8 cellular contexts compared by ENCODE assay signal in the genomic region with DNA sequence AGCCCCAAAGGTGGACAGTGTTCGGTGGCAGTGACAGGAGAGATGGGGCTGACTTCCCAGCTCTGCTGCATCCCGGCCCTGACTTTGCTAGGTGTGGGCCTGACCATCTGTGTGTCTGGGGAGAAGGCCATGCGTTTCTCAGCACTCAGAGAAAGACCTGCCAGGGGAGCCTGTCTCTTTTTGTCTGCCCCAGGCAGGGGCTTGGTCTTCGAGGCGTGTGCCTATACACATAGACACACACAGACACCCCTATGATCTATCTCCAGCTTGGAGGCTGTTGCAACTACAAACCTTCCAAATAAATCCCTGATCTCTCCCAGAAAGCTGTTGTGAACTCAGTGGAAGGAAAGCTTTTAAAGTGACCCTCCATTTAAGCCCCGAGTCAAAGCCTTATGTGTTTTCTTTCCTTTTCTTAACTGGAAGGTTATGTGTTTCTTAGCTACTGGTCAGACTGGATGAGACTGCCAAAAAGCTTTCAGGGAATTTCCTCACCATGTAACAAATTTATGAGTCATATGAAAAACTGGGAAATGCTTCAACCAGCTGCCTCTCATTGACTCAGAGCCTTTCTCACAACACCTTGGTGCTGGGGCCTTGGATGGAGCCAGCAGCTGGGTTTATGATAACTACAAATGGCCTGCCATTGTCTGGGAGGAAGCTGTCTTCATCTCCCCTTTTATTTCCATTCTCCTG.
DNase-seq lines count a peak whose midpoint lies in the region; ATAC-seq and TF ChIP-seq lines count a peak whose summit lies in the region.

No MANE protein-coding gene starts in this region.

- H3K9me3 Mint-ChIP-seq in CD4-positive, alpha-beta T cell = no peaks in the 10 kb centered on the region

- BruUV-seq in mammary epithelial cell (replicated peaks; lab: Mats Ljungman, UMichigan) = TSS peak; percentile 97

- H4K20me1 ChIP-seq in mammary epithelial cell (ENCODE audit: insufficient read depth, low read length) = no peaks in the 10 kb centered on the region

- H3K9ac ChIP-seq in mammary epithelial cell (ENCODE audit: insufficient read depth, low read length) = peak overlapping the region; percentile 80

- no peaks in the 10 kb centered on the region for H3K4me1 Mint-ChIP-seq in CD4-positive, alpha-beta T cell (ENCODE audit: low read depth)

- POLR2A ChIA-PET in CD4-positive, alpha-beta T cell (lab: Charles Lee) = no interaction called here

- H3K27ac ChIP-seq in mammary epithelial cell (ENCODE audit: insufficient read depth, low read depth, low read length) = peak overlapping the region; percentile 94
- H3K27ac ChIP-seq in layer of hippocampus (ENCODE audit: low read depth, low read length) = peak overlapping the region; percentile 10
- H3K27ac ChIP-seq in thyroid gland = peak overlapping the region; percentile 86 to 92 (median 91)
- no peak overlapping the region for H3K27ac ChIP-seq in CD4-positive, alpha-beta T cell (ENCODE audit: low read depth, low read length)

- in situ Hi-C loops in mammary epithelial cell (cut with MboI; ENCODE audit: low sequenced_read_pairs in 2 of 2) (no loop called here), HAP-1 (cut with MboI; ENCODE audit: low sequenced_read_pairs) (no loop called here)

- H3K9me3 ChIP-seq in mammary epithelial cell (replicated peaks; ENCODE audit: insufficient read depth, low read length) (no peaks in the 10 kb centered on the region), thyroid gland (no peaks in the 10 kb centered on the region), HAP-1 (no peaks in the 10 kb centered on the region)
- H3K9me3 ChIP-seq in CD4-positive, alpha-beta T cell (ENCODE audit: control insufficient read depth, low read length) = no peaks in the 10 kb centered on the region

- peak overlapping the region; percentile 78 for H2AFZ ChIP-seq in mammary epithelial cell (ENCODE audit: low read depth, low read length)

- peak overlapping the region; percentile 74 for H3K4me2 ChIP-seq in mammary epithelial cell (ENCODE audit: insufficient read depth, low read depth, low read length)

- no peak overlapping the region for H3K27ac Mint-ChIP-seq in CD4-positive, alpha-beta T cell

- H3K4me3 Mint-ChIP-seq in CD4-positive, alpha-beta T cell = no peak overlapping the region

- H3K4me3 ChIP-seq in mammary epithelial cell (replicated peaks in 1 of 3; ENCODE audit: insufficient read depth in 1 of 3, low read depth in 2 of 3, low read length in 3 of 3) = peak overlapping the region in 2 of 3 experiments; percentile 2 to 21
- no peak overlapping the region for H3K4me3 ChIP-seq in thyroid gland (replicated peaks in 1 of 3)
- H3K4me3 ChIP-seq in HAP-1 = no peak overlapping the region

- ATAC-seq in HG03045 (IDR thresholded peaks at IDR 0.05; ENCODE audit: unreplicated experiment) = no peak
- no peak for ATAC-seq in CD4-positive, alpha-beta T cell (ENCODE audit: poor library complexity)

- no peak for TF ChIP-seq CTCF in mammary epithelial cell (conservative IDR thresholded peaks at IDR 0.05 in 1 of 2, IDR thresholded peaks at IDR 0.05 in 1 of 2; ENCODE audit: extremely low read depth in 1 of 2, insufficient read depth in 1 of 2, low read depth in 1 of 2, low read length in 2 of 2)
- TF ChIP-seq CTCF in thyroid gland (IDR thresholded peaks at IDR 0.05) = no peak
- TF ChIP-seq CTCF in CD4-positive, alpha-beta T cell (IDR thresholded peaks at IDR 0.05) = no peak

- H3K4me1 ChIP-seq in mammary epithelial cell (ENCODE audit: insufficient read depth, low read length) (peaks cover 53% of the 10 kb centered on the region), thyroid gland (peaks cover 12 to 19% of the 10 kb centered on the region in 2 donors), HAP-1 (no peaks in the 10 kb centered on the region)

- intact Hi-C loops in mammary epithelial cell (cut with micrococcal nuclease) (no loop called here), thyroid gland (cut with DNase I) (no loop called here)
- intact Hi-C loops in CD4-positive, alpha-beta T cell (cut with DNase I, micrococcal nuclease) = no loop called here

- TF ChIP-seq POLR2A in thyroid gland (IDR thresholded peaks at IDR 0.05) = peak in 1 of 2 donors; percentile 16

- TF ChIP-seq EP300 in Ishikawa (IDR thresholded peaks at IDR 0.05; ENCODE audit: borderline replicate concordance) = no peak

- WGBS in mammary epithelial cell (ENCODE audit: low coverage, missing lambda C conversion rate) = 15% methylated on average over 6 of the region's 6 CpGs
- WGBS in thyroid gland, 2 donors = 47 to 58% methylated on average over 6 of the region's 6 CpGs

- H3K79me2 ChIP-seq in mammary epithelial cell (ENCODE audit: insufficient read depth, low read length) = no peaks in the 10 kb centered on the region

- no peak for TF ChIP-seq RAD21 in Ishikawa (IDR thresholded peaks at IDR 0.05; ENCODE audit: low read depth)

- CTCF ChIA-PET in mammary epithelial cell (lab: Charles Lee; ENCODE audit: low non-redundant PET) = interaction anchor here (1.1 kb wide), 1 partner anchor 14 kb away, joined by 6 read pairs; no protein-coding TSS in a partner anchor
- CTCF ChIA-PET in CD4-positive, alpha-beta T cell (lab: Charles Lee) = no interaction called here

- peaks cover 23% of the 10 kb centered on the region for H3K27me3 Mint-ChIP-seq in CD4-positive, alpha-beta T cell

- dilution Hi-C loops in mammary epithelial cell (cut with HindIII; ENCODE audit: low sequenced_read_pairs) = no loop called here

- H3K27me3 ChIP-seq in mammary epithelial cell (ENCODE audit: insufficient read depth, low read length) (no peaks in the 10 kb centered on the region), layer of hippocampus (ENCODE audit: control insufficient read depth, insufficient read depth, low read length) (no peaks in the 10 kb centered on the region), thyroid gland (no peaks in the 10 kb centered on the region), HAP-1 (ENCODE audit: low read depth) (0 out of 2 replicates have a peak, but pooled peaks cover 4% of the 10 kb centered on the region)
- H3K27me3 ChIP-seq in CD4-positive, alpha-beta T cell (ENCODE audit: control insufficient read depth, insufficient read depth, low read length) = no peaks in the 10 kb centered on the region

- DNase-seq in mammary epithelial cell = peak; percentile 95
- DNase-seq in thyroid gland = peak; percentile 41 to 55
- no peak for DNase-seq in NCI-H1417 (lab: John Stamatoyannopoulos, UW)
- no peak for DNase-seq in HAP-1 (ENCODE audit: low spot score in 2 of 2)
- no peak for DNase-seq in CD4-positive, alpha-beta T cell

- H3K36me3 ChIP-seq in mammary epithelial cell (ENCODE audit: insufficient read depth, low read length) (no peaks in the 10 kb centered on the region), thyroid gland (no peaks in the 10 kb centered on the region), HAP-1 (replicated peaks) (no peaks in the 10 kb centered on the region)

- H3K36me3 Mint-ChIP-seq in CD4-positive, alpha-beta T cell (ENCODE audit: low read depth) = no peaks in the 10 kb centered on the region

TF ChIP-seq in Ishikawa, 13 proteins besides CTCF, POLR2A, EP300 and RAD21:
- no peak for TF ChIP-seq TEAD4 (IDR thresholded peaks at IDR 0.05)
- TF ChIP-seq CREB1 (IDR thresholded peaks at IDR 0.05; ENCODE audit: low read depth) = no peak
- TF ChIP-seq NFIC (IDR thresholded peaks at IDR 0.05) = peak; percentile 23; the same call in 1 of the 2 replicates
- no peak for TF ChIP-seq MAX (IDR thresholded peaks at IDR 0.05)
- no peak for TF ChIP-seq ZBTB7A (IDR thresholded peaks at IDR 0.05; ENCODE audit: low read depth)
- TF ChIP-seq TCF12 (IDR thresholded peaks at IDR 0.05; ENCODE audit: low read depth) = no peak
- no peak for TF ChIP-seq USF1 (IDR thresholded peaks at IDR 0.05)

Comparison
In these comparisons a context has a peak if more than half of its experiments do, and no peak if none do; other contexts are left out.
1. DNase-seq: peak in mammary epithelial cell (single experiment) and thyroid gland (2 of 2); none in NCI-H1417 (0 of 3), HAP-1 (0 of 2) and CD4-positive, alpha-beta T cell (0 of 10).
2. H3K4me3 ChIP-seq: peak in mammary epithelial cell (2 of 3); none in thyroid gland (0 of 3) and HAP-1 (single experiment).